28 cellular contexts compared by ENCODE assay signal in the genomic region with DNA sequence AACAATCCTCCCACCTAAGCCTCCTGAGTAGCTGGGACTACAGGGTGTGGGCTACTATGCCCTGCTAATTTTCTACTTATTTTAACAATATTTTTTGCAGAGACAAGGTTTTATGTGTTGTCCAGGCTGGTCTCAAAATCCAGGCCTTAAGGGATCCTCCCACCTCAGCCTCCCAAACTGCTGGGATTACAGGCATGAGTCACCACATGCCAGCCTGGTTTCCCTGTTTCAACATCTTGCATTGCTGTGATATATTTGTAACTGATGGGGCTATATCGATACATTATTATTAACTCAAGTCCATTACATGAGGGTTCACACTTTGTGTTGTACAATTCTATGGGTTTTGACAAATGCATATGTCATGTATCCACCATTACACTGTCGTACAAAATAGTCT. TPM values are rescaled to one million over a fixed set of nuclear protein-coding genes. Genes with fewer than 3 reads are reported as not detected.
"Had no signal": no experiment of that assay in that cellular context is flagged by ENCODE, and none has a peak within 500 bp of the region (broad histone marks: within the 10 kb centered on the region; RNA-seq: fewer than 3 reads in every experiment).

No MANE protein-coding gene starts in this region.

- H3K36me3 ChIP-seq: ascending aorta, brain microvascular endothelial cell, colonic mucosa, lower lobe of right lung, transverse colon, uterus had no signal

- DNase-seq: activated CD4-positive, alpha-beta T cell treated with anti-CD3 and anti-CD28 coated beads for 1 hour; activated CD4-positive, alpha-beta T cell treated with anti-CD3 and anti-CD28 coated beads, Interleukin-2, amount 50 U/mL, for 1 hour; activated CD8-positive, alpha-beta T cell treated with anti-CD3 and anti-CD28 coated beads, Interleukin-2, amount 10 ng/mL, durations not matched to agents 7 days and 5 days; activated gamma-delta T cell treated with Interleukin-2 at 50 U/mL for 16 hours; activated T-cell treated with anti-CD3 and anti-CD28 coated beads, Interleukin-2, amount 50 U/mL, for 1 hour; brain microvascular endothelial cell; colonic mucosa; endodermal cell; foreskin melanocyte; glutamatergic neuron; immature natural killer cell; lower lobe of right lung; mesendoderm; mucosa of descending colon; nephron progenitor cell; nucleus accumbens; right cardiac atrium; small intestine; stimulated activated CD4-positive, alpha-beta T cell treated with anti-CD3 and anti-CD28 coated beads, Interleukin-2, amount 100 ng/mL, for 24 hours; transverse colon; uterus had no signal

- H3K27ac ChIP-seq: ascending aorta, brain microvascular endothelial cell, colonic mucosa, epithelial cell of prostate, hepatocyte, lower lobe of right lung, parathyroid adenoma, transverse colon, uterus had no signal

- H3K27me3 ChIP-seq: ascending aorta, brain microvascular endothelial cell, colonic mucosa, hepatocyte, transverse colon, uterus had no signal

- H3K4me3 ChIP-seq: ascending aorta, colonic mucosa, hepatocyte, lower lobe of right lung, mucosa of descending colon, transverse colon, uterus had no signal

- H2AFZ ChIP-seq: hepatocyte, parathyroid adenoma had no signal

- H3K4me1 ChIP-seq: ascending aorta, colonic mucosa, lower lobe of right lung, parathyroid adenoma, transverse colon, uterus had no signal

- H3K9ac ChIP-seq: parathyroid adenoma had no signal

- H3K4me2 ChIP-seq: hepatocyte had no signal

- H3K79me2 ChIP-seq: hepatocyte, parathyroid adenoma had no signal

- H3K9me3 ChIP-seq: ascending aorta, colonic mucosa, uterus had no signal

- ATAC-seq: activated CD8-positive, alpha-beta T cell treated with anti-CD3 and anti-CD28 coated beads, Interleukin-2, amount 10 ng/mL, durations not matched to agents 7 days and 5 days; activated naive CD4-positive, alpha-beta T cell treated with anti-CD3 and anti-CD28 coated beads, Interleukin-2, amount 50 U/mL, for 72 hours; left lobe of liver; lower lobe of right lung; mucosa of descending colon; right cardiac atrium; stimulated activated effector memory CD8-positive, alpha-beta T cell treated with anti-CD3 and anti-CD28 coated beads, Interleukin-12 subunit alpha, Interleukin-12 subunit beta, amount 100 ng/mL, for 72 hours had no signal

RNA-seq across cellular contexts. Expression of a gene that starts 41.9 kb away (rescaled TPM):
- total RNA-seq: ascending aorta had no signal
- polyA plus RNA-seq: immature natural killer cell had no signal
